In the genomic region with DNA sequence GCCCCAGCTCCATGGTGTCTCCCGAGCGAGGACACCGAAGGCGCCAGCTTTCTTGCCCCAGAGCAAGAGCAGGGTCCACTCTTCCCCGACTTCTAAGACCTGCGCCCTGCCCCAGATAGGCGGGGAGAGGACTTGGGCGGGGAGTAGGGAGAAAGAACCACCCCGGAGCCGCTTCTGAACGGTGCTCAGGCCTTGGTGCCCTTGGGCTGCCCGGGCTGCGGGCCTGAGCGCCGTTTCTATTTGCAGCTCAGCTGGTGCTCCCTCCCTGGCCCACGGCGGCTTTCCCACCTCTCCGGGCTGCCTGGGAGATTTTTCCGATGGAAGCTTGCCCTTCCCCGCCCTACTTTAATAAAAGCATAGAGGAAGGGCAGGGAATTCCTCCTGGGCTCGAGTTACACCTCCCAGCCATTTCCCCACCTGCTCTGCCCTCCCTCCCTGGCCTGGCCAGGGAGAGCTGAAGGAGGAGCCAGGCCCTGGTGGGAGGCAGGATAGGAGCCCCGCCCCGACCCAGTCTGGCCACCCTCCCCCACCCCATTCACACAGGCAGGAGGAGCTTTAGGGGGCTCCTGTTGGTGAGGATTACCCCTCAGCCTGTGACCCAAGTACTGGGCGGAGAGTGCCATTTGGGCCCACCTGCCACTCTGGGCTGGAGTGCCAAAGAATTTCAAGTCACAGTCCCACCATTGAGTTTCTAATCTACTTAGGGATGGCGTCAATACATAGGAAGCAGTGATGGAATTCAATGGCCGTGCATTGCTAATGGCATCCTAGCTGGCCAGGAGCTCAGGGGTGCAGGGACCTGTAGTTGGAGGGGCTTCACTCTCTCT, we compare ENCODE assay signal across 8 cellular contexts. TPM values are rescaled to one million over a fixed set of nuclear protein-coding genes. Genes with fewer than 3 reads are reported as not detected.
DNase-seq lines count a peak whose midpoint lies in the region; ATAC-seq and TF ChIP-seq lines count a peak whose summit lies in the region.

No MANE protein-coding gene starts in this region.

- H3K36me3 Mint-ChIP-seq in WTC11, result peaks cover 6% of the 10 kb centered on the region; the same call in 1 of the 2 replicates

- WGBS in sigmoid colon, 2 donors, result 14 to 35% methylated on average over 26 of the region's 26 CpGs

- TF ChIP-seq POLR2A in sigmoid colon (IDR thresholded peaks at IDR 0.05), result peak in 1 of 2 donors; percentile 33

- H3K27ac ChIP-seq in right atrium auricular region, result peak overlapping the region; percentile 91 to 92
- H3K27ac ChIP-seq in sigmoid colon, result peak overlapping the region; percentile 86 to 91 (median 89)

- CTCF ChIA-PET in WTC11 (lab: Charles Lee), result interaction anchor here (0.7 to 4.2 kb wide), 21 partner anchors 9 to 267 kb away, joined by 3 to 45 read pairs (median 5); partner anchors contain the start of genes CFAP20 and USB1

- POLR2A ChIA-PET in WTC11 (lab: Charles Lee), result interaction anchor here (0.5 to 3.1 kb wide), 6 partner anchors 22 to 1727 kb away, joined by 4 to 29 read pairs (median 5); partner anchors contain the start of gene CFAP20

- H3K27ac Mint-ChIP-seq in WTC11, result peak overlapping the region; percentile 74; the same call in 1 of the 2 replicates

- ATAC-seq in WTC11 (peak; percentile 61), GM21576 (IDR thresholded peaks at IDR 0.05; ENCODE audit: unreplicated experiment) (no peak), HG03457 (IDR thresholded peaks at IDR 0.05; ENCODE audit: unreplicated experiment) (no peak)

- DNase-seq in HAP-1 (ENCODE audit: low spot score in 2 of 2) (peak; percentile 38 to 72), WTC11 (ENCODE audit: low spot score) (peak; percentile 79), right atrium auricular region (ENCODE audit: low spot score) (no peak), sigmoid colon (no peak)
- DNase-seq in stimulated activated CD4-positive, alpha-beta T cell treated with anti-CD3 and anti-CD28 coated beads, Interleukin-1b, Interleukin-23, amount 100 ng/mL, for 48 hours, result no peak
- DNase-seq in stimulated activated CD4-positive, alpha-beta T cell treated with anti-CD3 and anti-CD28 coated beads, Interleukin-2, amount 100 ng/mL, for 24 hours, result no peak

- no peaks in the 10 kb centered on the region for H3K9me3 Mint-ChIP-seq in WTC11

- H3K9me3 ChIP-seq in HAP-1 (no peaks in the 10 kb centered on the region), right atrium auricular region (no peaks in the 10 kb centered on the region), sigmoid colon (no peaks in the 10 kb centered on the region)

- peaks cover 3% of the 10 kb centered on the region; the same call in 1 of the 2 replicates for H3K4me1 ChIP-seq in HAP-1
- H3K4me1 ChIP-seq in right atrium auricular region, result peaks cover 0 to 91% of the 10 kb centered on the region in 2 donors
- H3K4me1 ChIP-seq in sigmoid colon, result peaks cover 1 to 62% (median 50%) of the 10 kb centered on the region in 4 donors

- no peak for TF ChIP-seq CTCF in WTC11 (IDR thresholded peaks at IDR 0.05)
- no peak for TF ChIP-seq CTCF in right atrium auricular region (IDR thresholded peaks at IDR 0.05)
- no peak for TF ChIP-seq CTCF in sigmoid colon (IDR thresholded peaks at IDR 0.05)

- in situ Hi-C loops in HAP-1 (cut with MboI; ENCODE audit: low sequenced_read_pairs), result loop anchor here (10.0 kb wide), 1 partner anchor 97 kb away; the partner anchor contains the start of gene CFAP20

- H3K4me1 Mint-ChIP-seq in WTC11, result peaks cover 60% of the 10 kb centered on the region

- intact Hi-C loops in sigmoid colon (cut with DNase I), result loop anchor here (2.0 to 10.0 kb wide), 3 partner anchors 101 to 367 kb away; partner anchors contain the start of genes CFAP20, CSNK2A2 and GINS3

- H3K4me3 ChIP-seq in HAP-1, result peak overlapping the region; percentile 52
- H3K4me3 ChIP-seq in right atrium auricular region, result peak overlapping the region; percentile 58 to 68
- H3K4me3 ChIP-seq in sigmoid colon, result peak overlapping the region; percentile 51 to 89 (median 70)

- TF ChIP-seq EP300 in sigmoid colon (IDR thresholded peaks at IDR 0.05), result no peak

- H3K36me3 ChIP-seq in HAP-1 (replicated peaks) (no peaks in the 10 kb centered on the region), right atrium auricular region (no peaks in the 10 kb centered on the region), sigmoid colon (no peaks in the 10 kb centered on the region)

- H3K27me3 Mint-ChIP-seq in WTC11 (ENCODE audit: low read depth), result peaks cover 10% of the 10 kb centered on the region

- H3K4me3 Mint-ChIP-seq in WTC11, result peak overlapping the region; percentile 69

- no peaks in the 10 kb centered on the region for H3K27me3 ChIP-seq in HAP-1 (ENCODE audit: low read depth)
- H3K27me3 ChIP-seq in right atrium auricular region, result no peaks in the 10 kb centered on the region
- H3K27me3 ChIP-seq in sigmoid colon, result no peaks in the 10 kb centered on the region

TF ChIP-seq in WTC11, 78 proteins besides CTCF, POLR2A, EP300 and RAD21:
- TF ChIP-seq FOXK1 (CRISPR knock-in tag; IDR thresholded peaks at IDR 0.05), result no peak
- TF ChIP-seq, protein P1, sequence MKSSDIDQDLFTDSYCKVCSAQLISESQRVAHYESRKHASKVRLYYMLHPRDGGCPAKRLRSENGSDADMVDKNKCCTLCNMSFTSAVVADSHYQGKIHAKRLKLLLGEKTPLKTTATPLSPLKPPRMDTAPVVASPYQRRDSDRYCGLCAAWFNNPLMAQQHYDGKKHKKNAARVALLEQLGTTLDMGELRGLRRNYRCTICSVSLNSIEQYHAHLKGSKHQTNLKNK (CRISPR knock-in tag; IDR thresholded peaks at IDR 0.05), result no peak
- peak; percentile 52; the same call in 1 of the 2 replicates for TF ChIP-seq SP1 (CRISPR knock-in tag; conservative IDR thresholded peaks at IDR 0.05)
- 0 out of 2 replicates have a peak, but pooled peaks have one; percentile 30 for TF ChIP-seq TEAD4 (CRISPR knock-in tag; IDR thresholded peaks at IDR 0.05)
- TF ChIP-seq ZNF425 (CRISPR knock-in tag; conservative IDR thresholded peaks at IDR 0.05), result no peak
- TF ChIP-seq NR3C1 (CRISPR knock-in tag; conservative IDR thresholded peaks at IDR 0.05; ENCODE audit: low read depth), result 0 out of 2 replicates have a peak, but pooled peaks have one; percentile 6

RNA-seq across cellular contexts. Expression of gene MMP15, which starts 2.0 kb away (rescaled TPM):
- total RNA-seq in WTC11 (2021), result 55.5 to 60.7 TPM (median 58.2 TPM) in 3 replicates
- 10 to 100 TPM; 36.9 to 52.3 TPM for total RNA-seq in right atrium auricular region
- total RNA-seq in sigmoid colon, result 10 to 100 TPM in 1 of 4 donors, 1 to 10 TPM in 3; 2.3 to 10.5 (median 5.1) TPM
- polyA plus RNA-seq in sigmoid colon, result 10 to 100 TPM; 10.8 to 54.0 (median 13.4) TPM

RNA-seq across cellular contexts. Expression of gene USB1, which starts 26.3 kb away (rescaled TPM):
- total RNA-seq in WTC11 (2021) (67.1 to 75.2 TPM (median 69.6 TPM) in 3 replicates), right atrium auricular region (10 to 100 TPM; 32.2 to 43.2 TPM), sigmoid colon (10 to 100 TPM; 19.9 to 44.9 (median 34.9) TPM)
- polyA plus RNA-seq in sigmoid colon, result 10 to 100 TPM; 31.1 to 39.1 (median 36.6) TPM

RNA-seq across cellular contexts. Expression of gene ZNF319, which starts 27.1 kb away (rescaled TPM):
- total RNA-seq in WTC11 (2021) (4.6 to 5.5 TPM (median 5.3 TPM) in 3 replicates), right atrium auricular region (1 to 10 TPM; 5.1 to 6.6 TPM), sigmoid colon (1 to 10 TPM; 4.1 to 5.7 (median 4.9) TPM)
- polyA plus RNA-seq in sigmoid colon, result 1 to 10 TPM; 1.2 to 5.7 (median 1.2) TPM

RNA-seq across cellular contexts. Expression of gene CNGB1, which starts 56.6 kb away (rescaled TPM):
- total RNA-seq in WTC11 (2021), result not detected in 3 replicates
- not detected for total RNA-seq in right atrium auricular region
- total RNA-seq in sigmoid colon, result 10 to 100 TPM in 1 of 4 donors, 1 to 10 TPM in 1, under 1 TPM in 1, not detected in 1; 0.71 to 13.0 (median 2.0) TPM
- polyA plus RNA-seq in sigmoid colon, result under 1 TPM in 1 of 3 donors, not detected in 2; 0.70 TPM

Comparison
In these comparisons a context has a peak if more than half of its experiments do, and no peak if none do; other contexts are left out.
1. DNase-seq: peak in HAP-1 (2 of 2) and WTC11 (single experiment); none in right atrium auricular region (single experiment), sigmoid colon (single experiment), stimulated activated CD4-positive, alpha-beta T cell treated with anti-CD3 and anti-CD28 coated beads, Interleukin-1b, Interleukin-23, amount 100 ng/mL, for 48 hours (single experiment) and stimulated activated CD4-positive, alpha-beta T cell treated with anti-CD3 and anti-CD28 coated beads, Interleukin-2, amount 100 ng/mL, for 24 hours (0 of 2).
2. Peak in every context shown above with its lines, with median percentiles within 50 percentile points of each other: H3K4me3 ChIP-seq.